ENCODE assay signal across 1 cellular context in the genomic region with DNA sequence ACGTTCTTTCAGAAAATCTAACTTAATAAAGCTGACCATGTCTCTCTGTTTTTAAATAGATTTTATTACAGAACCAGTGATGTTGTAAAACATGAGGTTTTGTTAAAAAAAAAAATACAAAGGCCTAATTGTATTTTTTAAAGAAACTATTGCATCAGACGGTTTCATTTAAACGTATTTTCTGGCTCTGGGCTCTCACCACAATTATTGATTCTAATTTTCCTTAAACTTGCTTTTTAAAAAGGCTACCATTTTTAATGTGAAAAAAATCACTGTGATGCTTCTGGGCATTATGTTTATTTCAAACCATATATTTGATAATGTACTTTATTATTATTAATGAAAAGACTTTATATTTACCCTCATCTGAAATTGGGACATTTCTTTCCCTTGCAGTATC.
TF ChIP-seq lines count a peak whose summit lies in the region.

No MANE protein-coding gene starts in this region.

TF ChIP-seq in GM23338, 12 proteins besides CTCF, POLR2A, EP300 and RAD21 (continued from another document):
- TF ChIP-seq, protein P1, sequence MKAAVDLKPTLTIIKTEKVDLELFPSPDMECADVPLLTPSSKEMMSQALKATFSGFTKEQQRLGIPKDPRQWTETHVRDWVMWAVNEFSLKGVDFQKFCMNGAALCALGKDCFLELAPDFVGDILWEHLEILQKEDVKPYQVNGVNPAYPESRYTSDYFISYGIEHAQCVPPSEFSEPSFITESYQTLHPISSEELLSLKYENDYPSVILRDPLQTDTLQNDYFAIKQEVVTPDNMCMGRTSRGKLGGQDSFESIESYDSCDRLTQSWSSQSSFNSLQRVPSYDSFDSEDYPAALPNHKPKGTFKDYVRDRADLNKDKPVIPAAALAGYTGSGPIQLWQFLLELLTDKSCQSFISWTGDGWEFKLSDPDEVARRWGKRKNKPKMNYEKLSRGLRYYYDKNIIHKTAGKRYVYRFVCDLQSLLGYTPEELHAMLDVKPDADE (IDR thresholded peaks at IDR 0.05), result no peak
- TF ChIP-seq STAT1 (IDR thresholded peaks at IDR 0.05; ENCODE audit: unreplicated experiment), result no peak
- TF ChIP-seq, protein P2, sequence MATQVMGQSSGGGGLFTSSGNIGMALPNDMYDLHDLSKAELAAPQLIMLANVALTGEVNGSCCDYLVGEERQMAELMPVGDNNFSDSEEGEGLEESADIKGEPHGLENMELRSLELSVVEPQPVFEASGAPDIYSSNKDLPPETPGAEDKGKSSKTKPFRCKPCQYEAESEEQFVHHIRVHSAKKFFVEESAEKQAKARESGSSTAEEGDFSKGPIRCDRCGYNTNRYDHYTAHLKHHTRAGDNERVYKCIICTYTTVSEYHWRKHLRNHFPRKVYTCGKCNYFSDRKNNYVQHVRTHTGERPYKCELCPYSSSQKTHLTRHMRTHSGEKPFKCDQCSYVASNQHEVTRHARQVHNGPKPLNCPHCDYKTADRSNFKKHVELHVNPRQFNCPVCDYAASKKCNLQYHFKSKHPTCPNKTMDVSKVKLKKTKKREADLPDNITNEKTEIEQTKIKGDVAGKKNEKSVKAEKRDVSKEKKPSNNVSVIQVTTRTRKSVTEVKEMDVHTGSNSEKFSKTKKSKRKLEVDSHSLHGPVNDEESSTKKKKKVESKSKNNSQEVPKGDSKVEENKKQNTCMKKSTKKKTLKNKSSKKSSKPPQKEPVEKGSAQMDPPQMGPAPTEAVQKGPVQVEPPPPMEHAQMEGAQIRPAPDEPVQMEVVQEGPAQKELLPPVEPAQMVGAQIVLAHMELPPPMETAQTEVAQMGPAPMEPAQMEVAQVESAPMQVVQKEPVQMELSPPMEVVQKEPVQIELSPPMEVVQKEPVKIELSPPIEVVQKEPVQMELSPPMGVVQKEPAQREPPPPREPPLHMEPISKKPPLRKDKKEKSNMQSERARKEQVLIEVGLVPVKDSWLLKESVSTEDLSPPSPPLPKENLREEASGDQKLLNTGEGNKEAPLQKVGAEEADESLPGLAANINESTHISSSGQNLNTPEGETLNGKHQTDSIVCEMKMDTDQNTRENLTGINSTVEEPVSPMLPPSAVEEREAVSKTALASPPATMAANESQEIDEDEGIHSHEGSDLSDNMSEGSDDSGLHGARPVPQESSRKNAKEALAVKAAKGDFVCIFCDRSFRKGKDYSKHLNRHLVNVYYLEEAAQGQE (IDR thresholded peaks at IDR 0.05; ENCODE audit: unreplicated experiment), result no peak
